16 cellular contexts compared by ENCODE assay signal in the genomic region with DNA sequence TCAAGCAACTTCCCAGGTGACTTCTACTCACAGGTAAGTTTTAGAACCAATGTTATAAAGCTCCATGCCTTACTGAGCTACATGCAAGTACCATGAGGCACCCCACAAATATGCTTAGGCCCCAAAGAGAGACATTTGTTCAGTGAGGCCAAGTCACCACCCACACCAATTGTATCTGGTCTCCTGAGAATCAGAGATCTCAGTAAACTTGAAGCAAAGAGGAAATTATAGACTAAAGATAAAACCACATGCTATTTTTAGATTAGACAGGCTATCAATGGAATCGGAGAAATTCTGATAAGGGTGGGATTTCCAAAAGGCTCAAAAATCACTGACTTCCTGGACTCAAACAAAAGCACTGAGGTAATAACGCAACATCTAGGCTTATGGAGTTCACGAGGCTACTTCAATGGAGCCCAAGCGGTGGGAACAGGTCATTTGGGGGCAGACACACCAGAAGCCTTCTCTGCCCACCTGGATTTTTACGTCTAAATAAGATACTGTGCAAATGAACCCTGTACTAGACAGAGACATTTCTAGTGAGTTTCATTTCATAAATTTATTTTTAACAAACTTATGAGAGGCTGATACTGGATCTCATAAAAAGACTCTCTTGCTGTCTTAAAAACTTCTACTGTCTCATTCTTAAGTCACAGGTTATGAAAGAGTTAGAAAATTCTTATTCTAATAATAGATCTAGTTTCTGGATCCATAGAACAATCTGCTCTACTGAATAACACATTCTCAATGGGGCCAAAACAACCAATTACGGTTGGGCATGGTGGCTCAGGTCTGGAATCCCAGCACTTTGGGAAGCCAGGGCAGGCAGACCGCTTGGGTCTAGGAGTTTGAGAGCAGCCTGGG. TPM values are rescaled to one million over a fixed set of nuclear protein-coding genes. Genes with fewer than 3 reads are reported as not detected.
A peak's percentile ranks its signal among the peaks of the same experiment; 100 is the strongest.
DNase-seq lines count a peak whose midpoint lies in the region; ATAC-seq and TF ChIP-seq lines count a peak whose summit lies in the region.
"Had no signal": no experiment of that assay in that cellular context is flagged by ENCODE, and none has a peak within 500 bp of the region (broad histone marks: within the 10 kb centered on the region; RNA-seq: fewer than 3 reads in every experiment).

No MANE protein-coding gene starts in this region.

- intact Hi-C loops in activated CD4-positive, alpha-beta T cell treated with anti-CD3 and anti-CD28 coated beads, Interleukin-2, amount 10 ng/mL, durations not matched to agents 24 days and 14 days (cut with micrococcal nuclease): no loop called here
- intact Hi-C loops in vagina (cut with DNase I): no loop called here

- peaks cover 100% of the 10 kb centered on the region for H3K79me2 ChIP-seq in OCI-LY3 (ENCODE audit: low read length)

- H3K4me1 ChIP-seq in OCI-LY3 (ENCODE audit: low read length) (peaks cover 83% of the 10 kb centered on the region), skeletal muscle tissue (ENCODE audit: control insufficient read depth in 3 of 3, insufficient read depth in 3 of 3, low read length in 3 of 3) (peaks cover 80 to 89% (median 86%) of the 10 kb centered on the region in 3 donors), vagina (peaks cover 67% of the 10 kb centered on the region)

- no peak for TF ChIP-seq CTCF in OCI-LY3 (IDR thresholded peaks at IDR 0.05; ENCODE audit: low read depth, low read length)
- no peak for TF ChIP-seq CTCF in vagina (IDR thresholded peaks at IDR 0.05)

- peaks cover 47% of the 10 kb centered on the region for H3K36me3 Mint-ChIP-seq in activated CD4-positive, alpha-beta T cell treated with anti-CD3 and anti-CD28 coated beads, Interleukin-2, amount 10 ng/mL, durations not matched to agents 24 days and 14 days (ENCODE audit: low read depth)

- H3K9me3 Mint-ChIP-seq in activated CD4-positive, alpha-beta T cell treated with anti-CD3 and anti-CD28 coated beads, Interleukin-2, amount 10 ng/mL, durations not matched to agents 24 days and 14 days: no peaks in the 10 kb centered on the region

- no peak for TF ChIP-seq POLR2A in vagina (IDR thresholded peaks at IDR 0.05)

- H3K4me3 ChIP-seq in OCI-LY3 (ENCODE audit: low read length) (peak overlapping the region; percentile 14), skeletal muscle tissue (ENCODE audit: low read length in 3 of 3) (peak overlapping the region in 2 of 3 donors; percentile 24 to 52), vagina (no peak overlapping the region)
- H3K4me3 ChIP-seq: ovary, upper lobe of left lung had no signal

- H3K9me3 ChIP-seq in OCI-LY3 (ENCODE audit: insufficient read depth, low read length) (no peaks in the 10 kb centered on the region), skeletal muscle tissue (ENCODE audit: control insufficient read depth in 3 of 3, low read length in 3 of 3) (no peaks in the 10 kb centered on the region), vagina (no peaks in the 10 kb centered on the region)
- H3K9me3 ChIP-seq: ovary, SK-N-SH, upper lobe of left lung had no signal

- H3K27me3 ChIP-seq in OCI-LY3 (ENCODE audit: low read depth, low read length) (no peaks in the 10 kb centered on the region), skeletal muscle tissue (ENCODE audit: control insufficient read depth in 3 of 3, insufficient read depth in 3 of 3, low read length in 3 of 3) (no peaks in the 10 kb centered on the region), vagina (no peaks in the 10 kb centered on the region)
- H3K27me3 ChIP-seq: ovary, upper lobe of left lung had no signal

- peaks cover 94% of the 10 kb centered on the region for H4K20me1 ChIP-seq in OCI-LY3 (ENCODE audit: insufficient read depth, low read length)

- peaks cover 62% of the 10 kb centered on the region for H3K4me1 Mint-ChIP-seq in activated CD4-positive, alpha-beta T cell treated with anti-CD3 and anti-CD28 coated beads, Interleukin-2, amount 10 ng/mL, durations not matched to agents 24 days and 14 days

- H3K27ac ChIP-seq in OCI-LY3 (ENCODE audit: low read length) (peak overlapping the region; percentile 6; the same call in 1 of the 2 replicates), skeletal muscle tissue (ENCODE audit: low read depth, low read length) (peak overlapping the region; percentile 97), vagina (no peak overlapping the region)
- H3K27ac ChIP-seq: 22Rv1, ovary had no signal

- H3K27me3 Mint-ChIP-seq in activated CD4-positive, alpha-beta T cell treated with anti-CD3 and anti-CD28 coated beads, Interleukin-2, amount 10 ng/mL, durations not matched to agents 24 days and 14 days: no peaks in the 10 kb centered on the region

- H3K9ac ChIP-seq in OCI-LY3 (ENCODE audit: low read length) (0 out of 2 replicates have a peak overlapping the region, but pooled peaks have one; percentile 12), skeletal muscle tissue (ENCODE audit: low read depth in 1 of 3, low read length in 3 of 3) (peak overlapping the region; percentile 45 to 73 (median 55))
- H3K9ac ChIP-seq: SK-N-SH had no signal

- no peak overlapping the region for H3K4me3 Mint-ChIP-seq in activated CD4-positive, alpha-beta T cell treated with anti-CD3 and anti-CD28 coated beads, Interleukin-2, amount 10 ng/mL, durations not matched to agents 24 days and 14 days

- peak overlapping the region; percentile 41 for H3K27ac Mint-ChIP-seq in activated CD4-positive, alpha-beta T cell treated with anti-CD3 and anti-CD28 coated beads, Interleukin-2, amount 10 ng/mL, durations not matched to agents 24 days and 14 days

- ATAC-seq in GM21447 (IDR thresholded peaks at IDR 0.05; ENCODE audit: unreplicated experiment): no peak

- H2AFZ ChIP-seq in OCI-LY3 (ENCODE audit: low read depth, low read length): no peak overlapping the region

- peaks cover 51% of the 10 kb centered on the region for H3K36me3 ChIP-seq in OCI-LY3 (replicated peaks; ENCODE audit: low read depth, low read length)
- peaks cover 4 to 9% (median 9%) of the 10 kb centered on the region in 3 donors for H3K36me3 ChIP-seq in skeletal muscle tissue (ENCODE audit: control insufficient read depth in 3 of 3, insufficient read depth in 3 of 3, low read length in 3 of 3)
- H3K36me3 ChIP-seq in vagina: peaks cover 0 to 8% of the 10 kb centered on the region in 2 donors
- H3K36me3 ChIP-seq: ovary had no signal

- H3K4me2 ChIP-seq in OCI-LY3 (ENCODE audit: low read length): peak overlapping the region; percentile 80
- H3K4me2 ChIP-seq: SK-N-SH had no signal

- DNase-seq in activated CD4-positive, alpha-beta T cell treated with anti-CD3 and anti-CD28 coated beads, Interleukin-2, amount 10 ng/mL, durations not matched to agents 24 days and 14 days: no peak
- no peak for DNase-seq in activated CD4-positive, alpha-beta T cell treated with anti-CD3 and anti-CD28 coated beads for 1 hour
- peak; percentile 54 for DNase-seq in germinal center (ENCODE audit: low spot score)
- no peak for DNase-seq in T-helper 1 cell
- DNase-seq in vagina (ENCODE audit: extremely low spot score in 2 of 2): no peak
- DNase-seq: activated gamma-delta T cell, foreskin fibroblast, NCI-H1417 treated with DMSO at 0.1 percent for 48 hours, NCI-H226, ovary, SK-N-SH, upper lobe of left lung had no signal

RNA-seq across cellular contexts. Expression of gene SLC15A4, which starts 7.7 kb away (rescaled TPM):
- total RNA-seq in activated CD4-positive, alpha-beta T cell treated with anti-CD3 and anti-CD28 coated beads, Interleukin-2, amount 10 ng/mL, durations not matched to agents 24 days and 14 days: 31.0 and 36.8 TPM in 2 replicates
- total RNA-seq in skeletal muscle tissue (35.0 TPM), vagina (36.1 TPM)

RNA-seq across cellular contexts. Expression of gene GLT1D1, which starts 37.3 kb away (rescaled TPM):
- total RNA-seq in activated CD4-positive, alpha-beta T cell treated with anti-CD3 and anti-CD28 coated beads, Interleukin-2, amount 10 ng/mL, durations not matched to agents 24 days and 14 days: 2.2 TPM in 2 replicates
- total RNA-seq in skeletal muscle tissue (0.52 TPM), vagina (0.74 TPM)

Comparison
In these comparisons a context has a peak if more than half of its experiments do, and no peak if none do; other contexts are left out.
1. H3K4me3 ChIP-seq: peak in OCI-LY3 (single experiment) and skeletal muscle tissue (2 of 3); none in vagina (0 of 2).